18 cellular contexts compared by ENCODE assay signal in genomic region chr13:91158015-91158390, GRCh38.
DNase-seq lines count a peak whose midpoint lies in the region; TF ChIP-seq lines count a peak whose summit lies in the region.
"Had no signal": no experiment of that assay in that cellular context is flagged by ENCODE, and none has a peak within 500 bp of the region (broad histone marks: within the 10 kb centered on the region; RNA-seq: fewer than 3 reads in every experiment).

No MANE protein-coding gene starts in this region.

- H3K4me1 Mint-ChIP-seq in nephron progenitor cell, result peaks cover 78% of the 10 kb centered on the region
- peaks cover 7% of the 10 kb centered on the region for H3K4me1 Mint-ChIP-seq in endothelial cell (ENCODE audit: unreplicated experiment)
- H3K4me1 Mint-ChIP-seq: T-helper 17 cell had no signal

- intact Hi-C loops in ascending aorta (cut with DNase I) (loop anchor here (1.0 kb wide), 1 partner anchor 24 kb away; no protein-coding TSS in a partner anchor), left ventricle myocardium inferior (cut with micrococcal nuclease) (no loop called here)

- H3K36me3 Mint-ChIP-seq in nephron progenitor cell (ENCODE audit: low read depth), result peaks cover 40% of the 10 kb centered on the region
- no peaks in the 10 kb centered on the region for H3K36me3 Mint-ChIP-seq in endothelial cell (ENCODE audit: low read depth, unreplicated experiment)

- peak; percentile 65 for DNase-seq in CD1c-positive myeloid dendritic cell (ENCODE audit: extremely low spot score)
- no peak for DNase-seq in LNCaP clone FGC (ENCODE audit: low read depth)
- no peak for DNase-seq in ascending aorta (ENCODE audit: low spot score in 2 of 2)
- no peak for DNase-seq in nephron progenitor cell
- no peak for DNase-seq in left ventricle myocardium inferior
- DNase-seq in T1000 (lab: John Stamatoyannopoulos, UW), result no peak
- no peak for DNase-seq in MG63
- no peak for DNase-seq in endothelial cell (ENCODE audit: low spot score)
- DNase-seq: activated effector memory CD4-positive, alpha-beta T cell treated with anti-CD3 and anti-CD28 coated beads, Interleukin-2, amount 50 U/mL, for 16 hours; amygdala; GOT3; KBM-7; NCI-H1092 treated with DMSO at 0.1 percent for 48 hours; NCI-H2171 treated with DMSO at 0.1 percent for 48 hours; NK-92 treated with Interleukin-12 subunit alpha and Interleukin-12 subunit beta, amount 100 ng/mL, for 24 hours; pancreas; stimulated activated CD4-positive, alpha-beta T cell treated with anti-CD3 and anti-CD28 coated beads, Interleukin-2, amount 100 ng/mL, for 48 hours; T-helper 17 cell had no signal

- H3K27me3 Mint-ChIP-seq in nephron progenitor cell (ENCODE audit: low read depth, poor library complexity) (no peaks in the 10 kb centered on the region), endothelial cell (ENCODE audit: unreplicated experiment) (no peaks in the 10 kb centered on the region)

- H3K9me3 ChIP-seq in ascending aorta (no peaks in the 10 kb centered on the region), left ventricle myocardium inferior (replicated peaks) (no peaks in the 10 kb centered on the region), MG63 (no peaks in the 10 kb centered on the region)
- H3K9me3 ChIP-seq: pancreas had no signal

- H3K9me3 Mint-ChIP-seq in nephron progenitor cell (peaks cover 31% of the 10 kb centered on the region), endothelial cell (ENCODE audit: unreplicated experiment) (no peaks in the 10 kb centered on the region)

- peak overlapping the region; percentile 98 for H3K27ac Mint-ChIP-seq in nephron progenitor cell
- H3K27ac Mint-ChIP-seq in endothelial cell (ENCODE audit: unreplicated experiment), result no peak overlapping the region
- H3K27ac Mint-ChIP-seq: T-helper 17 cell had no signal

- peak; percentile 33 for TF ChIP-seq CTCF in LNCaP clone FGC (IDR thresholded peaks at IDR 0.05; ENCODE audit: control insufficient read depth, extremely low read depth, insufficient read depth)
- TF ChIP-seq CTCF in ascending aorta (IDR thresholded peaks at IDR 0.05), result peak in 2 of 3 experiments; percentile 5 to 45
- TF ChIP-seq CTCF in nephron progenitor cell (IDR thresholded peaks at IDR 0.05), result no peak
- TF ChIP-seq CTCF in left ventricle myocardium inferior (IDR thresholded peaks at IDR 0.05; ENCODE audit: borderline replicate concordance), result no peak
- TF ChIP-seq CTCF in endothelial cell (IDR thresholded peaks at IDR 0.05; ENCODE audit: unreplicated experiment), result no peak

- H3K36me3 ChIP-seq in ascending aorta (no peaks in the 10 kb centered on the region), left ventricle myocardium inferior (no peaks in the 10 kb centered on the region), MG63 (no peaks in the 10 kb centered on the region)
- H3K36me3 ChIP-seq: pancreas had no signal

- H3K4me3 Mint-ChIP-seq in nephron progenitor cell (no peak overlapping the region), endothelial cell (ENCODE audit: unreplicated experiment) (no peak overlapping the region)
- H3K4me3 Mint-ChIP-seq: T-helper 17 cell had no signal

- H3K4me3 ChIP-seq in LNCaP clone FGC (ENCODE audit: low read depth, low read length) (no peak overlapping the region), ascending aorta (no peak overlapping the region), left ventricle myocardium inferior (no peak overlapping the region), MG63 (no peak overlapping the region)
- H3K4me3 ChIP-seq: pancreas had no signal

- H3K4me1 ChIP-seq in ascending aorta, result no peaks in the 10 kb centered on the region
- H3K4me1 ChIP-seq in left ventricle myocardium inferior, result no peaks in the 10 kb centered on the region

- no peaks in the 10 kb centered on the region for H3K27me3 ChIP-seq in ascending aorta
- no peaks in the 10 kb centered on the region for H3K27me3 ChIP-seq in left ventricle myocardium inferior (ENCODE audit: low read depth)
- H3K27me3 ChIP-seq in MG63, result peaks cover 7% of the 10 kb centered on the region; the same call in 1 of the 2 replicates
- H3K27me3 ChIP-seq: pancreas had no signal

- H3K27ac ChIP-seq in ascending aorta (no peak overlapping the region), left ventricle myocardium inferior (replicated peaks) (no peak overlapping the region)
- H3K27ac ChIP-seq: pancreas had no signal

Comparison
In these comparisons a context has a peak if more than half of its experiments do, and no peak if none do; other contexts are left out.
1. CTCF ChIP-seq: peak in LNCaP clone FGC (single experiment) and ascending aorta (2 of 3); none in nephron progenitor cell (single experiment), left ventricle myocardium inferior (single experiment) and endothelial cell (single experiment).